Comparison of ENCODE assay signal across 10 cellular contexts in genomic region chr2:161547130-161547529, GRCh38.
"Had no signal": no experiment of that assay in that cellular context is flagged by ENCODE, and none has a peak within 500 bp of the region (broad histone marks: within the 10 kb centered on the region; RNA-seq: fewer than 3 reads in every experiment).

No MANE protein-coding gene starts in this region.

- H3K4me2 ChIP-seq: KMS-11 had no signal

- H3K9me3 ChIP-seq: HAP-1 had no signal

- DNase-seq: GM23248, GOT3, H7, HFFc6, Karpas-422, KBM-7 had no signal

- H3K4me1 ChIP-seq: HAP-1 had no signal

- H3K4me3 Mint-ChIP-seq: HFFc6 had no signal

- H3K4me3 ChIP-seq: GM23248, HAP-1 had no signal

- H3K36me3 ChIP-seq: HAP-1 had no signal

- H3K9me3 Mint-ChIP-seq: HFFc6 had no signal

- H3K27ac Mint-ChIP-seq: HFFc6 had no signal

- ATAC-seq: HCT116 had no signal

- H3K27ac ChIP-seq: GM23248, KMS-11 had no signal

- FAIRE-seq: HTR-8/SVneo had no signal

- H2AFZ ChIP-seq: GM23248 had no signal

- H3K9ac ChIP-seq: GM23248, KMS-11 had no signal
